Comparison of ENCODE assay signal across 9 cellular contexts in the genomic region with DNA sequence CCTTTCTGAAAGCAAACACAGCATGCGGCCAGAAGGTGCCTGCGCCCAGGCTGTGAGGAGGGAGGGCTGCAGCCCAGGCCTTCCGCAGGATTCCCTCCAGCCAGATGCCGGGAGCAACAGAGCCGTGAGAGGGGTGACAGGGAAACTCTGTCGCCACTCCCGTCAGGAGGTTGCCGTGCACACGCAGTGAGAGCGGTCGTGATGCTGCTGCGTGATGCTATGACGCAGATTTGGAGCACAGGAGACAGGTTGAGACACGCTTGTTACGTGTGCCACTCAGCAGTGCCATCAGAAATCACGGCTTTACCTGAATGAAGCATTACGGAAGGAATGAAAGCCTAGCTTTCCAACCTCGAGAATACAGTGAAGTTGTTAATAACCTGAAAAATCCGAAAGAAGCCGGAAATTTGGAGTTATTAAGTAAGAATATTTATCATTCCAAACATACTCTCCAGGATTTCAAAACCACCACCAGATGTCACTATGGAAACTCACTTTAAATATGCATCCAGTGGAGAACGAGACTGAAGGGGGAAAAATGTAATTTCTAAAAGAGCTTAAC. TPM values are rescaled to one million over a fixed set of nuclear protein-coding genes. Genes with fewer than 3 reads are reported as not detected.
DNase-seq lines count a peak whose midpoint lies in the region; ATAC-seq and TF ChIP-seq lines count a peak whose summit lies in the region.
"Had no signal": no experiment of that assay in that cellular context is flagged by ENCODE, and none has a peak within 500 bp of the region (broad histone marks: within the 10 kb centered on the region; RNA-seq: fewer than 3 reads in every experiment).

No MANE protein-coding gene starts in this region.

- no peak overlapping the region for H3K27ac ChIP-seq in iPS-20b (ENCODE audit: low read length)

- peaks cover 19% of the 10 kb centered on the region for H3K36me3 ChIP-seq in iPS-20b (ENCODE audit: insufficient read depth, low read depth, low read length)

- DNase-seq in NCI-H748 (lab: John Stamatoyannopoulos, UW; ENCODE audit: unreplicated experiment) (peak; percentile 1), NCI-H748 treated with DMSO at 0.1 percent for 48 hours (lab: John Stamatoyannopoulos, UW) (no peak), astrocyte of the spinal cord (ENCODE audit: low read depth, low spot score) (peak; percentile 78), type B pancreatic cell (ENCODE audit: extremely low spot score, unreplicated experiment) (no peak), COR-L47 (lab: John Stamatoyannopoulos, UW) (no peak)
- DNase-seq in effector memory CD8-positive, alpha-beta T cell, result no peak
- DNase-seq: CD4-positive, CD25-positive, alpha-beta regulatory T cell had no signal

- H3K27ac Mint-ChIP-seq in type B pancreatic cell, result peak overlapping the region; percentile 73
- no peak overlapping the region for H3K27ac Mint-ChIP-seq in effector memory CD8-positive, alpha-beta T cell
- H3K27ac Mint-ChIP-seq: CD4-positive, CD25-positive, alpha-beta regulatory T cell had no signal

- peaks cover 24% of the 10 kb centered on the region for H3K36me3 Mint-ChIP-seq in type B pancreatic cell
- H3K36me3 Mint-ChIP-seq in effector memory CD8-positive, alpha-beta T cell (ENCODE audit: insufficient read depth), result no peaks in the 10 kb centered on the region
- H3K36me3 Mint-ChIP-seq: CD4-positive, CD25-positive, alpha-beta regulatory T cell had no signal

- in situ Hi-C loops in astrocyte of the spinal cord (cut with HindIII; ENCODE audit: low sequenced_read_pairs), result no loop called here

- no peaks in the 10 kb centered on the region for H3K9me3 Mint-ChIP-seq in type B pancreatic cell
- H3K9me3 Mint-ChIP-seq in effector memory CD8-positive, alpha-beta T cell, result peaks cover 0 to 2% of the 10 kb centered on the region in 2 donors

- peaks cover 31% of the 10 kb centered on the region for H3K4me1 Mint-ChIP-seq in type B pancreatic cell (ENCODE audit: unreplicated experiment)
- H3K4me1 Mint-ChIP-seq in effector memory CD8-positive, alpha-beta T cell (ENCODE audit: low read depth in 2 of 2), result no peaks in the 10 kb centered on the region
- H3K4me1 Mint-ChIP-seq: CD4-positive, CD25-positive, alpha-beta regulatory T cell had no signal

- H3K27me3 ChIP-seq in iPS-20b (ENCODE audit: insufficient read depth, low read length), result no peaks in the 10 kb centered on the region

- peak overlapping the region; percentile 11 for H3K4me3 Mint-ChIP-seq in type B pancreatic cell
- H3K4me3 Mint-ChIP-seq in effector memory CD8-positive, alpha-beta T cell, result no peak overlapping the region
- H3K4me3 Mint-ChIP-seq: CD4-positive, CD25-positive, alpha-beta regulatory T cell had no signal

- no peaks in the 10 kb centered on the region for H3K27me3 Mint-ChIP-seq in type B pancreatic cell
- peaks cover 0 to 6% of the 10 kb centered on the region in 2 donors for H3K27me3 Mint-ChIP-seq in effector memory CD8-positive, alpha-beta T cell
- H3K27me3 Mint-ChIP-seq: CD4-positive, CD25-positive, alpha-beta regulatory T cell had no signal

- H3K4me1 ChIP-seq in iPS-20b (ENCODE audit: insufficient read depth, low read length), result peaks cover 21% of the 10 kb centered on the region

- H3K9me3 ChIP-seq in iPS-20b (ENCODE audit: insufficient read depth, low read depth, low read length), result no peaks in the 10 kb centered on the region

- H3K4me3 ChIP-seq in astrocyte of the spinal cord (ENCODE audit: low read depth, low read length) (no peak overlapping the region), iPS-20b (ENCODE audit: low read length) (peak overlapping the region; percentile 64)

- TF ChIP-seq CTCF in astrocyte of the spinal cord (IDR thresholded peaks at IDR 0.05; ENCODE audit: low read depth, low read length), result peak; percentile 37
- peak; percentile 64 for TF ChIP-seq CTCF in type B pancreatic cell (conservative IDR thresholded peaks at IDR 0.05)

- no peak for ATAC-seq in effector memory CD8-positive, alpha-beta T cell (replicated peaks)
- no peak for ATAC-seq in HG02840 (IDR thresholded peaks at IDR 0.05; ENCODE audit: low FRiP score, unreplicated experiment)

- H3K9ac ChIP-seq in iPS-20b (ENCODE audit: low read depth, low read length), result peak overlapping the region; percentile 38; the same call in 1 of the 2 replicates

RNA-seq across cellular contexts. Expression of gene FAT1, which starts 54.4 kb away (rescaled TPM):
- total RNA-seq in type B pancreatic cell (ENCODE audit: low replicate concordance), result 188 and 197 TPM in 2 replicates
- total RNA-seq: CD4-positive, CD25-positive, alpha-beta regulatory T cell had no signal

Comparison
In these comparisons a context has a peak if more than half of its experiments do, and no peak if none do; other contexts are left out.
1. DNase-seq: peak in NCI-H748 (single experiment) and astrocyte of the spinal cord (single experiment); none in NCI-H748 treated with DMSO at 0.1 percent for 48 hours (single experiment), type B pancreatic cell (single experiment), effector memory CD8-positive, alpha-beta T cell (0 of 3) and COR-L47 (single experiment).